12 cellular contexts compared by ENCODE assay signal in genomic region chr11:126366064-126366822, GRCh38. TPM values are rescaled to one million over a fixed set of nuclear protein-coding genes. Genes with fewer than 3 reads are reported as not detected.
DNase-seq lines count a peak whose midpoint lies in the region; ATAC-seq and TF ChIP-seq lines count a peak whose summit lies in the region.
"Had no signal": no experiment of that assay in that cellular context is flagged by ENCODE, and none has a peak within 500 bp of the region (broad histone marks: within the 10 kb centered on the region; RNA-seq: fewer than 3 reads in every experiment).

No MANE protein-coding gene starts in this region.

- peaks cover 0 to 73% (median 35%) of the 10 kb centered on the region in 12 donors for H3K4me1 ChIP-seq in heart left ventricle
- H3K4me1 ChIP-seq: body of pancreas had no signal

- H3K27me3 ChIP-seq in heart left ventricle = no peaks in the 10 kb centered on the region
- H3K27me3 ChIP-seq: body of pancreas, esophagus muscularis mucosa had no signal

- no peak overlapping the region for H3K4me3 Mint-ChIP-seq in endothelial cell (ENCODE audit: unreplicated experiment)
- H3K4me3 Mint-ChIP-seq: CD4-positive, CD25-positive, alpha-beta regulatory T cell had no signal

- peaks cover 16% of the 10 kb centered on the region for H3K4me1 Mint-ChIP-seq in endothelial cell (ENCODE audit: unreplicated experiment)
- H3K4me1 Mint-ChIP-seq: CD4-positive, CD25-positive, alpha-beta regulatory T cell had no signal

- ATAC-seq in heart left ventricle = peak in 3 of 4 donors; percentile 44 to 52 (median 45)
- ATAC-seq in omental fat pad (ENCODE audit: low FRiP score) = peak; percentile 12
- ATAC-seq in HG02623 (IDR thresholded peaks at IDR 0.05; ENCODE audit: unreplicated experiment) = no peak
- ATAC-seq: body of pancreas had no signal

- no peak overlapping the region for H3K27ac Mint-ChIP-seq in endothelial cell (ENCODE audit: unreplicated experiment)
- H3K27ac Mint-ChIP-seq: CD4-positive, CD25-positive, alpha-beta regulatory T cell had no signal

- peak overlapping the region in 1 of 12 donors; percentile 21 for H3K4me3 ChIP-seq in heart left ventricle
- H3K4me3 ChIP-seq: body of pancreas, esophagus muscularis mucosa had no signal

- intact Hi-C loops in heart left ventricle (cut with DNase I) = no loop called here

- DNase-seq in NCI-H1092 treated with DMSO at 0.1 percent for 48 hours (lab: John Stamatoyannopoulos, UW) = peak; percentile 11
- peak in 1 of 5 donors; percentile 52 for DNase-seq in heart left ventricle
- DNase-seq in omental fat pad (ENCODE audit: low spot score) = no peak
- DNase-seq in H4 (ENCODE audit: low spot score) = no peak
- DNase-seq in endothelial cell (ENCODE audit: low spot score) = no peak
- DNase-seq in stimulated activated naive CD4-positive, alpha-beta T cell (lab: John Stamatoyannopoulos, UW) = no peak
- DNase-seq: activated CD8-positive, alpha-beta memory T cell treated with anti-CD3 and anti-CD28 coated beads, Interleukin-2, amount 50 U/mL, for 48 hours; body of pancreas; CD4-positive, CD25-positive, alpha-beta regulatory T cell had no signal

- H3K9me3 Mint-ChIP-seq in endothelial cell (ENCODE audit: unreplicated experiment) = no peaks in the 10 kb centered on the region
- H3K9me3 Mint-ChIP-seq: CD4-positive, CD25-positive, alpha-beta regulatory T cell had no signal

- TF ChIP-seq CTCF in C4-2B (conservative IDR thresholded peaks at IDR 0.05) = no peak
- TF ChIP-seq CTCF in heart left ventricle (IDR thresholded peaks at IDR 0.05) = no peak
- TF ChIP-seq CTCF in omental fat pad (IDR thresholded peaks at IDR 0.05) = no peak
- no peak for TF ChIP-seq CTCF in endothelial cell (IDR thresholded peaks at IDR 0.05; ENCODE audit: unreplicated experiment)

- no peak for TF ChIP-seq POLR2A in heart left ventricle (IDR thresholded peaks at IDR 0.05)

- 44 to 61% (median 50%) methylated on average over 16 to 19 of the region's 19 CpGs for WGBS in heart left ventricle, 4 donors

- H3K27ac ChIP-seq in C4-2B (peak overlapping the region; percentile 45), heart left ventricle (peak overlapping the region in 9 of 12 donors; percentile 21 to 73 (median 56))
- H3K27ac ChIP-seq: body of pancreas had no signal

- no peaks in the 10 kb centered on the region for H3K9me3 ChIP-seq in heart left ventricle
- H3K9me3 ChIP-seq: body of pancreas, esophagus muscularis mucosa had no signal

- no peaks in the 10 kb centered on the region for H3K27me3 Mint-ChIP-seq in endothelial cell (ENCODE audit: unreplicated experiment)
- H3K27me3 Mint-ChIP-seq: CD4-positive, CD25-positive, alpha-beta regulatory T cell had no signal

- no peaks in the 10 kb centered on the region for H3K36me3 ChIP-seq in heart left ventricle
- H3K36me3 ChIP-seq: esophagus muscularis mucosa had no signal

- H3K36me3 Mint-ChIP-seq in endothelial cell (ENCODE audit: low read depth, unreplicated experiment) = no peaks in the 10 kb centered on the region
- H3K36me3 Mint-ChIP-seq: CD4-positive, CD25-positive, alpha-beta regulatory T cell had no signal

RNA-seq across cellular contexts. Expression of gene ST3GAL4, which starts 10.8 kb away (rescaled TPM):
- 10 to 100 TPM; 30.6 to 88.5 (median 59.8) TPM for total RNA-seq in heart left ventricle
- polyA plus RNA-seq in heart left ventricle = 100 to 1,000 TPM in 1 of 2 donors, 10 to 100 TPM in 1; 66.1 to 168 TPM
- total RNA-seq in omental fat pad = 10 to 100 TPM; 13.2 to 59.3 (median 41.9) TPM
- 49.8 and 55.9 TPM in 2 replicates for total RNA-seq in H4 (2014; rRNA removed; shearing (Covaris generic))
- total RNA-seq in endothelial cell (ENCODE audit: unreplicated experiment) = 25.9 TPM
